20 cellular contexts compared by ENCODE assay signal in the genomic region with DNA sequence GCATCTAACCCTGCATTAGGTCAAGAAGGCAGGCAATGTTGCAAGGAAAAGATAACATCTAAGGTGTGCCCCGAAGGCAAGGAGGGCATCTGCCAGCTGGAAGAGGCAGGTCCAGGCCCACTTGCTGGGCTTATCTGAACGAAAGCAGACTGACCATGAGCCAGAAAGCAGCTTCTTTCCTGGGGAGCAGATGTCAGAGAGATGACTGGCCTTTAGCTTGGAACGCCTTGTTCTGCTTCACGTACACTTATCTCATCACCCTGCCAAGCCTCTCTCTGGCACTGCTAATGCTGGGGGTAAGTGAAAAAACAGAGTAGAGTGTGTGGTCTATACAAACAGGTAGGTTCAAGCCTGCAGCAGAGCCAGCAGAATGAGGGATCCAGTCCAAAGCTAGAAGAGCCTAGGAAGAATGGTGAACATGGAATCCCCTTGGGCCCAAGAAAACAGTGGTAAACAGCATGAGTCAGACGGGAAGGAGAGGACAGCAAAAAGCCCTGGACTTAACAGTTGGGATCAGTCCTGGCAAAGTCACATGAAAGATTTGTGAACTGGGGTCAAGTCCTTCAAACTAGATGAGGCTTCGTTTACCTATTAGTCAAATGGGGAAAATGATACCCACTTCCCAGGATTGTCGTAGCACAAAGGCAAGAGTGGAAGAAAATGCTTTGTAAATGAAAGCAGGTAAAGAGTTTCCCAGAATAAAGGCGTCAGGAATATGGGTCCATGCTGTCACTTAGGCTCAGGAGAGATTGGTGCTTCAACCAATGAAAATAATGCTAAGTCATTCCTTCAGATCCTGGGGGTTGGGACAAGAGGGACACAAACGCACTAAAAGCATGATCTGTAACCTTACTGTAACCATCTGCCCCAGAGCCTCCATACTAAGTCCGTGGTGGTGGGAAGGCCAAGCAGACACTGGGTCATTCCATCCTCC.
DNase-seq lines count a peak whose midpoint lies in the region; ATAC-seq, FAIRE-seq and TF ChIP-seq lines count a peak whose summit lies in the region.
"Had no signal": no experiment of that assay in that cellular context is flagged by ENCODE, and none has a peak within 500 bp of the region (broad histone marks: within the 10 kb centered on the region; RNA-seq: fewer than 3 reads in every experiment).

No MANE protein-coding gene starts in this region.

- H3K9me3 Mint-ChIP-seq in nephron progenitor cell: no peaks in the 10 kb centered on the region

- H3K4me3 ChIP-seq in A549: no peak overlapping the region
- no peak overlapping the region for H3K4me3 ChIP-seq in HEK293 (ENCODE audit: low read depth, low read length)
- H3K4me3 ChIP-seq in SJCRH30: no peak overlapping the region
- H3K4me3 ChIP-seq: cardiac muscle cell, sigmoid colon, upper lobe of left lung had no signal

- H3K27ac ChIP-seq in A549 (peak overlapping the region; percentile 47 to 57; a peak in 5 of 6 replicates), HEK293 (ENCODE audit: extremely low read depth, low read depth, low read length) (no peak overlapping the region), SJCRH30 (no peak overlapping the region)
- H3K27ac ChIP-seq: cardiac muscle cell, HL-60, upper lobe of left lung had no signal

- WGBS in A549 (ENCODE audit: missing lambda C conversion rate): 72% methylated on average over 10 of the region's 10 CpGs

- peak overlapping the region; percentile 29 for H3K27ac Mint-ChIP-seq in nephron progenitor cell
- H3K27ac Mint-ChIP-seq: activated CD4-positive, alpha-beta T cell treated with anti-CD3 and anti-CD28 coated beads, Interleukin-2, amount 10 ng/mL, durations not matched to agents 24 days and 14 days; activated naive CD8-positive, alpha-beta T cell had no signal

- H3K36me3 ChIP-seq in HEK293 (ENCODE audit: control insufficient read depth in 2 of 2, insufficient read depth in 1 of 2, low read length in 2 of 2) (no peaks in the 10 kb centered on the region), SJCRH30 (no peaks in the 10 kb centered on the region)
- H3K36me3 ChIP-seq: cardiac muscle cell, sigmoid colon, upper lobe of left lung had no signal

- H3K4me3 Mint-ChIP-seq in nephron progenitor cell: peak overlapping the region; percentile 11
- H3K4me3 Mint-ChIP-seq: activated CD4-positive, alpha-beta T cell treated with anti-CD3 and anti-CD28 coated beads, Interleukin-2, amount 10 ng/mL, durations not matched to agents 24 days and 14 days; activated naive CD8-positive, alpha-beta T cell; neural crest cell had no signal

- no peak for TF ChIP-seq EP300 in A549 (IDR thresholded peaks at IDR 0.05)

- peak in 1 of 2 experiments; percentile 16 for DNase-seq in A549 (ENCODE audit: low read depth in 1 of 2, low spot score in 1 of 2)
- peak; percentile 95 for DNase-seq in cerebellar cortex (ENCODE audit: low spot score)
- no peak for DNase-seq in nephron progenitor cell
- no peak for DNase-seq in NCI-H2081 (lab: John Stamatoyannopoulos, UW)
- DNase-seq in HuH-7 (ENCODE audit: low spot score): no peak
- DNase-seq in SJCRH30: no peak
- DNase-seq: activated CD4-positive, alpha-beta T cell treated with anti-CD3 and anti-CD28 coated beads, Interleukin-2, amount 10 ng/mL, durations not matched to agents 24 days and 14 days; activated T-cell treated with anti-CD3 and anti-CD28 coated beads for 4 hours; head of caudate nucleus; NCI-H146; sigmoid colon; stimulated activated CD4-positive, alpha-beta T cell treated with anti-CD3 and anti-CD28 coated beads, Interleukin-2, amount 100 ng/mL, for 48 hours; upper lobe of left lung had no signal

- H3K9me3 ChIP-seq in A549 (no peaks in the 10 kb centered on the region), HEK293 (ENCODE audit: control insufficient read depth, insufficient read depth, low read depth, low read length) (no peaks in the 10 kb centered on the region), SJCRH30 (replicated peaks) (no peaks in the 10 kb centered on the region)
- H3K9me3 ChIP-seq: sigmoid colon, upper lobe of left lung had no signal

- FAIRE-seq in A549 (lab: Jason Lieb, UNC): no peak
- FAIRE-seq: endometrium had no signal

- no peak for TF ChIP-seq CTCF in A549 (IDR thresholded peaks at IDR 0.05)
- no peak for TF ChIP-seq CTCF in HEK293 (tag by site-specific recombination; IDR thresholded peaks at IDR 0.05)
- TF ChIP-seq CTCF in nephron progenitor cell (IDR thresholded peaks at IDR 0.05): no peak

- no peak for TF ChIP-seq POLR2A in A549 (IDR thresholded peaks at IDR 0.05; ENCODE audit: low read length)

- peaks cover 4% of the 10 kb centered on the region; the same call in 1 of the 2 replicates for H3K27me3 ChIP-seq in SJCRH30
- H3K27me3 ChIP-seq: cardiac muscle cell, sigmoid colon, upper lobe of left lung had no signal

- H3K4me1 Mint-ChIP-seq in nephron progenitor cell: peaks cover 74% of the 10 kb centered on the region
- H3K4me1 Mint-ChIP-seq: activated CD4-positive, alpha-beta T cell treated with anti-CD3 and anti-CD28 coated beads, Interleukin-2, amount 10 ng/mL, durations not matched to agents 24 days and 14 days had no signal

- peak in 1 of 2 experiments; percentile 45; a peak in 3 of 6 replicates for ATAC-seq in A549
- ATAC-seq in GM18868 (IDR thresholded peaks at IDR 0.05; ENCODE audit: unreplicated experiment): no peak

- peaks cover 7% of the 10 kb centered on the region for H3K27me3 Mint-ChIP-seq in nephron progenitor cell (ENCODE audit: low read depth, poor library complexity)
- H3K27me3 Mint-ChIP-seq: activated CD4-positive, alpha-beta T cell treated with anti-CD3 and anti-CD28 coated beads, Interleukin-2, amount 10 ng/mL, durations not matched to agents 24 days and 14 days; activated naive CD8-positive, alpha-beta T cell had no signal

- no peaks in the 10 kb centered on the region for H3K36me3 Mint-ChIP-seq in nephron progenitor cell (ENCODE audit: low read depth)
- H3K36me3 Mint-ChIP-seq: activated naive CD8-positive, alpha-beta T cell had no signal

- H3K4me2 ChIP-seq in A549: peak overlapping the region; percentile 47

- TF ChIP-seq RAD21 in A549 (conservative IDR thresholded peaks at IDR 0.05 in 1 of 2, IDR thresholded peaks at IDR 0.05 in 1 of 2): no peak

- POLR2A ChIA-PET in A549 (lab: Yijun Ruan, JAX) (interaction anchor here (0.6 kb wide), 1 partner anchor 483 kb away, joined by 4 read pairs; a partner anchor contains a TSS), HEK293 (lab: Yijun Ruan, JAX) (no interaction called here)

- CTCF ChIA-PET in A549 (lab: Yijun Ruan, JAX): interaction anchor here (0.6 to 1.4 kb wide), 4 partner anchors 10 to 68 kb away, joined by 3 read pairs; no protein-coding TSS in a partner anchor
- CTCF ChIA-PET in HEK293 (lab: Yijun Ruan, JAX): interaction anchor here (0.6 kb wide), 1 partner anchor 634 kb away, joined by 3 read pairs; no protein-coding TSS in a partner anchor

- H3K4me1 ChIP-seq in A549: peaks cover 21% of the 10 kb centered on the region
- H3K4me1 ChIP-seq in HEK293 (ENCODE audit: control insufficient read depth, insufficient read depth, low read length): peaks cover 12% of the 10 kb centered on the region
- no peaks in the 10 kb centered on the region for H3K4me1 ChIP-seq in SJCRH30
- H3K4me1 ChIP-seq: upper lobe of left lung had no signal

TF ChIP-seq in A549, 52 proteins besides CTCF, POLR2A, EP300 and RAD21 (continues in another document):
- no peak for TF ChIP-seq MYC (IDR thresholded peaks at IDR 0.05; ENCODE audit: borderline replicate concordance, low read length)
- TF ChIP-seq MAFK (IDR thresholded peaks at IDR 0.05; ENCODE audit: partially characterized antibody): peak; percentile 72
- TF ChIP-seq ZNF302 (CRISPR knock-in tag; IDR thresholded peaks at IDR 0.05): no peak
- no peak for TF ChIP-seq SMC3 (IDR thresholded peaks at IDR 0.05)
- TF ChIP-seq GATA3 (IDR thresholded peaks at IDR 0.05; ENCODE audit: borderline replicate concordance): no peak
- TF ChIP-seq HEYL (CRISPR knock-in tag; IDR thresholded peaks at IDR 0.05): no peak
- 0 out of 2 replicates have a peak, but pooled peaks have one; percentile 33 for TF ChIP-seq NFE2L2 (conservative IDR thresholded peaks at IDR 0.05; ENCODE audit: low read length)
- TF ChIP-seq, protein P1, sequence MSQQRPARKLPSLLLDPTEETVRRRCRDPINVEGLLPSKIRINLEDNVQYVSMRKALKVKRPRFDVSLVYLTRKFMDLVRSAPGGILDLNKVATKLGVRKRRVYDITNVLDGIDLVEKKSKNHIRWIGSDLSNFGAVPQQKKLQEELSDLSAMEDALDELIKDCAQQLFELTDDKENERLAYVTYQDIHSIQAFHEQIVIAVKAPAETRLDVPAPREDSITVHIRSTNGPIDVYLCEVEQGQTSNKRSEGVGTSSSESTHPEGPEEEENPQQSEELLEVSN (IDR thresholded peaks at IDR 0.05; ENCODE audit: borderline replicate concordance, low read depth): peak; percentile 28; the same call in 1 of the 2 replicates
- TF ChIP-seq JUN (IDR thresholded peaks at IDR 0.05): no peak
- no peak for TF ChIP-seq FOXS1 (CRISPR knock-in tag; IDR thresholded peaks at IDR 0.05)
- TF ChIP-seq TP53 (CRISPR knock-in tag; IDR thresholded peaks at IDR 0.05): no peak

TF ChIP-seq in HEK293, 187 proteins besides CTCF, POLR2A, EP300 and RAD21 (continues in another document):
- TF ChIP-seq, protein P2, sequence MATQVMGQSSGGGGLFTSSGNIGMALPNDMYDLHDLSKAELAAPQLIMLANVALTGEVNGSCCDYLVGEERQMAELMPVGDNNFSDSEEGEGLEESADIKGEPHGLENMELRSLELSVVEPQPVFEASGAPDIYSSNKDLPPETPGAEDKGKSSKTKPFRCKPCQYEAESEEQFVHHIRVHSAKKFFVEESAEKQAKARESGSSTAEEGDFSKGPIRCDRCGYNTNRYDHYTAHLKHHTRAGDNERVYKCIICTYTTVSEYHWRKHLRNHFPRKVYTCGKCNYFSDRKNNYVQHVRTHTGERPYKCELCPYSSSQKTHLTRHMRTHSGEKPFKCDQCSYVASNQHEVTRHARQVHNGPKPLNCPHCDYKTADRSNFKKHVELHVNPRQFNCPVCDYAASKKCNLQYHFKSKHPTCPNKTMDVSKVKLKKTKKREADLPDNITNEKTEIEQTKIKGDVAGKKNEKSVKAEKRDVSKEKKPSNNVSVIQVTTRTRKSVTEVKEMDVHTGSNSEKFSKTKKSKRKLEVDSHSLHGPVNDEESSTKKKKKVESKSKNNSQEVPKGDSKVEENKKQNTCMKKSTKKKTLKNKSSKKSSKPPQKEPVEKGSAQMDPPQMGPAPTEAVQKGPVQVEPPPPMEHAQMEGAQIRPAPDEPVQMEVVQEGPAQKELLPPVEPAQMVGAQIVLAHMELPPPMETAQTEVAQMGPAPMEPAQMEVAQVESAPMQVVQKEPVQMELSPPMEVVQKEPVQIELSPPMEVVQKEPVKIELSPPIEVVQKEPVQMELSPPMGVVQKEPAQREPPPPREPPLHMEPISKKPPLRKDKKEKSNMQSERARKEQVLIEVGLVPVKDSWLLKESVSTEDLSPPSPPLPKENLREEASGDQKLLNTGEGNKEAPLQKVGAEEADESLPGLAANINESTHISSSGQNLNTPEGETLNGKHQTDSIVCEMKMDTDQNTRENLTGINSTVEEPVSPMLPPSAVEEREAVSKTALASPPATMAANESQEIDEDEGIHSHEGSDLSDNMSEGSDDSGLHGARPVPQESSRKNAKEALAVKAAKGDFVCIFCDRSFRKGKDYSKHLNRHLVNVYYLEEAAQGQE (tag by site-specific recombination; IDR thresholded peaks at IDR 0.05): peak; percentile 15; the same call in 1 of the 2 replicates
- no peak for TF ChIP-seq ZNF391 (tag by site-specific recombination; IDR thresholded peaks at IDR 0.05; ENCODE audit: borderline replicate concordance, low read depth)

Comparison
In these comparisons a context has a peak if more than half of its experiments do, and no peak if none do; other contexts are left out.
1. H3K27ac ChIP-seq: peak in A549 (2 of 2); none in HEK293 (single experiment) and SJCRH30 (single experiment).